1 cellular context compared by ENCODE assay signal in the genomic region with DNA sequence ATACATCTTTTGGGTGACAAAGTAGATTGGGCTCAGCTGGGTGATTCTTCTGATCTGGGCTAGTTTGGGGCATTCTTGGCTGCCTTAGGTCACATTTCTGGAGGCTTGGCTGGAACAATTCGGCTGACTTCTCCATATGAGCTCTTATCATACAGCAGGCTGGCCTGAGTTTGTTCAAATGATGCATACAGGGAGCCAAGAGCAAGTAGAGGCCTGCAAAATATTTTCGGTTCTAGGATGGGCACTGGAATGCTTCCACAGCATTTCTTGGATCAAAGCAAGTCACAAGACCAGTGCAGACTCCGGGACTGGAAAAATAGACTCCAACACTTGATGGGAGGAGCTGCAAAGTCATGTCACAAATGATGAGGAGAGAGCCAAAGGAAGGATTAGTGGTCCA.
TF ChIP-seq lines count a peak whose summit lies in the region.

No MANE protein-coding gene starts in this region.

TF ChIP-seq in IMR-90, 13 proteins besides CTCF, POLR2A, EP300 and RAD21:
- TF ChIP-seq, protein P1, sequence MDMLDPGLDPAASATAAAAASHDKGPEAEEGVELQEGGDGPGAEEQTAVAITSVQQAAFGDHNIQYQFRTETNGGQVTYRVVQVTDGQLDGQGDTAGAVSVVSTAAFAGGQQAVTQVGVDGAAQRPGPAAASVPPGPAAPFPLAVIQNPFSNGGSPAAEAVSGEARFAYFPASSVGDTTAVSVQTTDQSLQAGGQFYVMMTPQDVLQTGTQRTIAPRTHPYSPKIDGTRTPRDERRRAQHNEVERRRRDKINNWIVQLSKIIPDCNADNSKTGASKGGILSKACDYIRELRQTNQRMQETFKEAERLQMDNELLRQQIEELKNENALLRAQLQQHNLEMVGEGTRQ (IDR thresholded peaks at IDR 0.05; ENCODE audit: low read depth, low read length), result no peak
- TF ChIP-seq, protein P2, sequence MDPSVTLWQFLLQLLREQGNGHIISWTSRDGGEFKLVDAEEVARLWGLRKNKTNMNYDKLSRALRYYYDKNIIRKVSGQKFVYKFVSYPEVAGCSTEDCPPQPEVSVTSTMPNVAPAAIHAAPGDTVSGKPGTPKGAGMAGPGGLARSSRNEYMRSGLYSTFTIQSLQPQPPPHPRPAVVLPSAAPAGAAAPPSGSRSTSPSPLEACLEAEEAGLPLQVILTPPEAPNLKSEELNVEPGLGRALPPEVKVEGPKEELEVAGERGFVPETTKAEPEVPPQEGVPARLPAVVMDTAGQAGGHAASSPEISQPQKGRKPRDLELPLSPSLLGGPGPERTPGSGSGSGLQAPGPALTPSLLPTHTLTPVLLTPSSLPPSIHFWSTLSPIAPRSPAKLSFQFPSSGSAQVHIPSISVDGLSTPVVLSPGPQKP (IDR thresholded peaks at IDR 0.05; ENCODE audit: borderline replicate concordance, low read depth, low read length), result no peak
- TF ChIP-seq MXI1 (IDR thresholded peaks at IDR 0.05; ENCODE audit: borderline replicate concordance, low read depth, low read length) (no peak), BHLHE40 (IDR thresholded peaks at IDR 0.05; ENCODE audit: low read depth, low read length) (no peak), MAFK (IDR thresholded peaks at IDR 0.05; ENCODE audit: low read depth, low read length) (no peak), RCOR1 (IDR thresholded peaks at IDR 0.05; ENCODE audit: insufficient replicate concordance, low read length) (no peak), NFE2L2 (IDR thresholded peaks at IDR 0.05; ENCODE audit: low read depth, low read length) (no peak), MAZ (IDR thresholded peaks at IDR 0.05; ENCODE audit: borderline replicate concordance, low read depth, low read length) (no peak), CHD1 (IDR thresholded peaks at IDR 0.05; ENCODE audit: low read depth, low read length) (no peak), RFX5 (IDR thresholded peaks at IDR 0.05; ENCODE audit: low read depth, low read length) (no peak), FOS (IDR thresholded peaks at IDR 0.05; ENCODE audit: low read depth, low read length) (no peak), SMC3 (IDR thresholded peaks at IDR 0.05; ENCODE audit: low read depth, low read length) (no peak)
